ENCODE assay signal across 12 cellular contexts in genomic region chr6:71294121-71294523, GRCh38.
DNase-seq lines count a peak whose midpoint lies in the region; ATAC-seq and TF ChIP-seq lines count a peak whose summit lies in the region.
"Had no signal": no experiment of that assay in that cellular context is flagged by ENCODE, and none has a peak within 500 bp of the region (broad histone marks: within the 10 kb centered on the region; RNA-seq: fewer than 3 reads in every experiment).

No MANE protein-coding gene starts in this region.

- no peaks in the 10 kb centered on the region for H3K27me3 Mint-ChIP-seq in dendritic cell treated with granulocyte-macrophage colony-stimulating factor and Interleukin-4, amounts not matched to agents 40 ng/mL and 50 ng/mL, for 4 days

- H3K27me3 ChIP-seq in Loucy (ENCODE audit: insufficient read depth, low read length, poor library complexity, severe bottlenecking): no peaks in the 10 kb centered on the region

- peaks cover 6% of the 10 kb centered on the region; the same call in 1 of the 2 replicates for H3K36me3 ChIP-seq in Loucy (ENCODE audit: insufficient read depth, low read length)

- no peak for ATAC-seq in HG02571 (IDR thresholded peaks at IDR 0.05; ENCODE audit: unreplicated experiment)

- H3K4me3 ChIP-seq in Loucy (ENCODE audit: low read length, poor library complexity, severe bottlenecking): no peak overlapping the region
- H3K4me3 ChIP-seq: HAP-1 had no signal

- H3K27ac Mint-ChIP-seq in dendritic cell treated with granulocyte-macrophage colony-stimulating factor and Interleukin-4, amounts not matched to agents 40 ng/mL and 50 ng/mL, for 4 days: peak overlapping the region; percentile 34

- no peak for TF ChIP-seq CTCF in Loucy (conservative IDR thresholded peaks at IDR 0.05; ENCODE audit: low read length)

- peaks cover 25% of the 10 kb centered on the region for H3K79me2 ChIP-seq in Loucy (ENCODE audit: insufficient read depth, low read length)

- intact Hi-C loops in dendritic cell treated with granulocyte-macrophage colony-stimulating factor and Interleukin-4, amounts not matched to agents 40 ng/mL and 50 ng/mL, for 4 days (cut with micrococcal nuclease): no loop called here

- peaks cover 77% of the 10 kb centered on the region for H3K36me3 Mint-ChIP-seq in dendritic cell treated with granulocyte-macrophage colony-stimulating factor and Interleukin-4, amounts not matched to agents 40 ng/mL and 50 ng/mL, for 4 days (ENCODE audit: low read depth)

- H4K20me1 ChIP-seq in Loucy (ENCODE audit: insufficient read depth, low read length, poor library complexity, severe bottlenecking): no peaks in the 10 kb centered on the region

- no peak overlapping the region for H2AFZ ChIP-seq in Loucy (ENCODE audit: low read length)

- H3K4me3 Mint-ChIP-seq in dendritic cell treated with granulocyte-macrophage colony-stimulating factor and Interleukin-4, amounts not matched to agents 40 ng/mL and 50 ng/mL, for 4 days: peak overlapping the region; percentile 20

- peak overlapping the region; percentile 74 for H3K4me2 ChIP-seq in Loucy (ENCODE audit: low read depth, low read length, poor library complexity, severe bottlenecking)

- no peaks in the 10 kb centered on the region for H3K9me3 Mint-ChIP-seq in dendritic cell treated with granulocyte-macrophage colony-stimulating factor and Interleukin-4, amounts not matched to agents 40 ng/mL and 50 ng/mL, for 4 days

- DNase-seq in Ammon's horn (ENCODE audit: low spot score) (peak; percentile 57), non-pigmented ciliary epithelial cell (ENCODE audit: low read depth) (peak; percentile 82), germinal center (ENCODE audit: low spot score) (no peak), NOMO-1 treated with DMSO at 0.1 percent for 48 hours (lab: John Stamatoyannopoulos, UW; ENCODE audit: unreplicated experiment) (no peak), NCI-H2196 treated with DMSO at 0.1 percent for 48 hours (lab: John Stamatoyannopoulos, UW; ENCODE audit: unreplicated experiment) (no peak)
- DNase-seq: activated CD8-positive, alpha-beta memory T cell treated with anti-CD3 and anti-CD28 coated beads for 24 hours; central memory CD4-positive, alpha-beta T cell; DMS 273 treated with DMSO at 0.1 percent for 48 hours had no signal

- no peaks in the 10 kb centered on the region for H3F3A ChIP-seq in Loucy (ENCODE audit: low read depth)

- no peak overlapping the region for H3K9ac ChIP-seq in Loucy (ENCODE audit: low read depth, low read length, poor library complexity, severe bottlenecking)

- H3K4me1 ChIP-seq in Loucy (ENCODE audit: insufficient read depth, low read length, poor library complexity, severe bottlenecking): peaks cover 40% of the 10 kb centered on the region

- H3K4me1 Mint-ChIP-seq in dendritic cell treated with granulocyte-macrophage colony-stimulating factor and Interleukin-4, amounts not matched to agents 40 ng/mL and 50 ng/mL, for 4 days (ENCODE audit: low read depth): peaks cover 43% of the 10 kb centered on the region

- no peaks in the 10 kb centered on the region for H3K9me2 ChIP-seq in Loucy (replicated peaks; ENCODE audit: low read depth, low read length)

- H3K9me3 ChIP-seq in Loucy (ENCODE audit: insufficient read depth, low read depth, low read length): no peaks in the 10 kb centered on the region
- H3K9me3 ChIP-seq: HAP-1 had no signal

Comparison
In these comparisons a context has a peak if more than half of its experiments do, and no peak if none do; other contexts are left out.
1. DNase-seq: peak in Ammon's horn (single experiment) and non-pigmented ciliary epithelial cell (single experiment); none in germinal center (single experiment), NOMO-1 treated with DMSO at 0.1 percent for 48 hours (single experiment) and NCI-H2196 treated with DMSO at 0.1 percent for 48 hours (single experiment).